Comparison of ENCODE assay signal across 12 cellular contexts in the genomic region with DNA sequence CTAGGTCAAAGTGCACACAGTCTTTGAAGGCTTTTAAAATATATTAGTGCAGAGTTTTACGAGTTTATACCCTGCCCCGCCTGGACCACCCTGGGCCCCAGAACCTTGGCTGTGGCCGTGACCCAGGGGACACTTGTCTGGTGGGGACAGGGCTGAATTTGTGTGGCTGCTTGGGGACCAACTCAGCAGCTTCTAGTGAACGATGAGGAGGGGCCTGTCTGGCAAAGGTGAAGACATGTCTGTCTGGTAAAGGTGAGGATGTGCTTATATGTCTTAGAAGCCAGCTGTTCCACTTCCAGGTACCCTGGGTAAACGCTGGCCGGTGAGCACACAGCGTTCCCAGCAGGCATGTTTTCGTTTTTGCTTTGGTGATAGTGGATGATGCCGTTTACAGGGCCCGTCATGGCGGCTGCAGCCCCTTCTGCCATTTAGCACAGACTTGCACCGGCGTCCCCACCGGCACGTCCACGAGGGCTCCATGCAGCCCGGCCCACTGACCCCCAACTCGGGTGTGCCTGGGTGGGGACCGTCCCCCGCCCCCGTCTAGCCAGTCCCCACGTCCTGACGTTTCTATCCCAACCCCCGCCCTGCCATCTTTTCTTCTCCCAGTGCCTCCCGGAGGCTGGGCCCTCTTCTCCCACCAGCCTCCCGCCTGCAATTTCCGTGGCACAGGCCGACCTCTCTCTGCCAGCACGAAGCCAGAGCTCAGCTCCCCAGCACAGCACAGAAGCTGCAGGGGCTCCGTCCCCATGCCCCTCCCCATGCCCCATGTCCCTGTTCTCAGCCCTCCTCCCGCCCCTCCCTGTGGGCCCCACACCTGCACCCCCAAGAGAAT.
"Had no signal": no experiment of that assay in that cellular context is flagged by ENCODE, and none has a peak within 500 bp of the region (broad histone marks: within the 10 kb centered on the region; RNA-seq: fewer than 3 reads in every experiment).

No MANE protein-coding gene starts in this region.

- ATAC-seq: activated CD4-positive, CD25-positive, alpha-beta regulatory T cell treated with anti-CD3 and anti-CD28 coated beads, Interleukin-2, amount 50 U/mL, for 24 hours; activated naive CD4-positive, alpha-beta T cell treated with anti-CD3 and anti-CD28 coated beads, Interleukin-2, amount 50 U/mL, for 72 hours; esophagus mucosa; natural killer cell had no signal

- H3K9me3 Mint-ChIP-seq: natural killer cell had no signal

- H3K4me1 Mint-ChIP-seq: natural killer cell had no signal

- H3K27me3 ChIP-seq: brain microvascular endothelial cell, upper lobe of left lung had no signal

- H3K4me3 Mint-ChIP-seq: natural killer cell had no signal

- H3K27ac Mint-ChIP-seq: activated naive CD4-positive, alpha-beta T cell treated with anti-CD3 and anti-CD28 coated beads, Interleukin-2, amount 50 U/mL, for 72 hours; activated T-helper 2 cell treated with anti-CD3 and anti-CD28 coated beads, Interferon-gamma antibody, Interleukin-2, Interleukin-4, amounts not matched to agents 10 μg/mL and 5 μg/mL and 100 μg/mL, durations not matched to agents 14 hours and 24 hours and 36 hours; natural killer cell had no signal

- H3K4me1 ChIP-seq: upper lobe of left lung had no signal

- DNase-seq: brain microvascular endothelial cell; cerebellar nuclear complex; hypothalamus; natural killer cell; SHP77 treated with DMSO at 0.1 percent for 48 hours; stimulated activated CD4-positive, alpha-beta T cell treated with anti-CD3 and anti-CD28 coated beads, Interleukin-4, amount 100 ng/mL, for 4 hours had no signal

- H3K36me3 ChIP-seq: brain microvascular endothelial cell, upper lobe of left lung had no signal

- H3K27ac ChIP-seq: brain microvascular endothelial cell, dorsolateral prefrontal cortex, upper lobe of left lung had no signal

- H3K4me3 ChIP-seq: dorsolateral prefrontal cortex, upper lobe of left lung had no signal
